20 cellular contexts compared by ENCODE assay signal in the genomic region with DNA sequence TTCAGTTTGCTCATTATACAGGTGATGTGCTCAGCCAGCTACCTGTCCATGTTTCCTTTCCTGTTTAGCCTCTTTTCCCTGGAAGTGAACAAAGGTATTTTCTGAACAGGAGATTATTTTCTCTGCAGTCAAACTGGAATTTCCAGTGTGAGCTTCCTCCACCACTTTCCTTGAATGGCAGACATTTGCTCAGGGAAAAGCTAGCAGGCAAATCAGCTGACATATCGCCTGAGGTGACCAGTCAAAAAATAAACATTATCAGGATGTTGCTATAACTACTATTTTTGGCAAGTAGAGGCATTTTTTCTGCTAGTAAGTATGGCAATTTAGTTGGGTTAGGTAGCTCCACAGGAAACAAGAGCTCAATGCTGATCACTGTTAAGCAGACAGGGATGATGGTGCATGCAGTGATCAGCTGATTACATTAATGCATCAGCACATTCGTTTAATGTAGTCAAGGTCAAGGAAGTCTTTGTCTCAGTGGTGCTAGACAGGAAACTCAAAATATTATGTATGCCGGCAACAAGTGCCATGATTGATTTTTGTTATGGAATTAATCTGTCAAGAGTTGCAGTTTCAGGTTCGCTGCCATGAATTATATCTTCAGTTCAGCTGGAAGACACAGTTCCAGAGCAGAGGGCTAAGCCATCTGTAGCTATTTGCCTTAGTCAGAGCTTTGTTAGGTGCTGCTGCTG.
DNase-seq lines count a peak whose midpoint lies in the region; ATAC-seq and TF ChIP-seq lines count a peak whose summit lies in the region.
"Had no signal": no experiment of that assay in that cellular context is flagged by ENCODE, and none has a peak within 500 bp of the region (broad histone marks: within the 10 kb centered on the region; RNA-seq: fewer than 3 reads in every experiment).

No MANE protein-coding gene starts in this region.

- no peak overlapping the region for H3K27ac ChIP-seq in tibial nerve
- H3K27ac ChIP-seq: A549, adrenal gland, Peyer's patch, prostate gland had no signal

- H3K27me3 ChIP-seq in tibial nerve, result no peaks in the 10 kb centered on the region
- H3K27me3 ChIP-seq: adrenal gland, Peyer's patch had no signal

- H3K4me3 ChIP-seq in tibial nerve, result no peak overlapping the region
- H3K4me3 ChIP-seq: A549, adrenal gland, Peyer's patch, prostate gland had no signal

- no peak for TF ChIP-seq CTCF in tibial nerve (IDR thresholded peaks at IDR 0.05)

- TF ChIP-seq EP300 in tibial nerve (IDR thresholded peaks at IDR 0.05), result no peak

- no peak for ATAC-seq in HG02798 (IDR thresholded peaks at IDR 0.05; ENCODE audit: poor library complexity, unreplicated experiment)
- ATAC-seq: A549; natural killer cell treated with Interleukin-12 subunit alpha and Interleukin-12 subunit beta and Interleukin-15 and Interleukin-18, amount 100 ng/mL, for 72 hours had no signal

- H3K36me3 ChIP-seq in tibial nerve, result no peaks in the 10 kb centered on the region
- H3K36me3 ChIP-seq: adrenal gland, Peyer's patch, prostate gland had no signal

- WGBS in tibial nerve, 2 donors, result 23 to 30% methylated on average over 4 of the region's 4 CpGs

- no peaks in the 10 kb centered on the region for H3K4me1 ChIP-seq in tibial nerve
- H3K4me1 ChIP-seq: A549, adrenal gland, Peyer's patch, prostate gland had no signal

- H3K9me3 ChIP-seq in tibial nerve, result no peaks in the 10 kb centered on the region
- H3K9me3 ChIP-seq: A549, adrenal gland, Peyer's patch, prostate gland had no signal

- peak; percentile 13 for DNase-seq in NCI-H1694 treated with DMSO at 0.1 percent for 48 hours (lab: John Stamatoyannopoulos, UW)
- DNase-seq in NCI-H1694 (lab: John Stamatoyannopoulos, UW), result no peak
- peak; percentile 48 for DNase-seq in NCI-H146 (lab: John Stamatoyannopoulos, UW)
- peak; percentile 50 for DNase-seq in epidermal melanocyte (ENCODE audit: insufficient read length, low spot score)
- peak; percentile 26 for DNase-seq in renal cortical epithelial cell (ENCODE audit: low read depth)
- DNase-seq in medulla oblongata (ENCODE audit: extremely low spot score), result no peak
- no peak for DNase-seq in tibial nerve (ENCODE audit: low spot score in 2 of 2)
- DNase-seq: activated effector memory CD4-positive, alpha-beta T cell treated with anti-CD3 and anti-CD28 coated beads, Interleukin-2, amount 50 U/mL, for 16 hours; adrenal gland; C1 segment of cervical spinal cord; effector memory CD4-positive, alpha-beta T cell; NCI-H187 treated with DMSO at 0.1 percent for 48 hours; NCI-H82; Peyer's patch; stimulated activated CD8-positive, alpha-beta memory T cell treated with anti-CD3 and anti-CD28 coated beads, Interleukin-4, amount 100 ng/mL, for 48 hours; substantia nigra had no signal

- no peak for TF ChIP-seq POLR2A in tibial nerve (IDR thresholded peaks at IDR 0.05)

Comparison
In these comparisons a context has a peak if more than half of its experiments do, and no peak if none do; other contexts are left out.
1. DNase-seq: peak in NCI-H1694 treated with DMSO at 0.1 percent for 48 hours (single experiment), NCI-H146 (single experiment), epidermal melanocyte (single experiment) and renal cortical epithelial cell (single experiment); none in NCI-H1694 (single experiment), medulla oblongata (single experiment) and tibial nerve (0 of 2).